25 cellular contexts compared by ENCODE assay signal in genomic region chr11:125174057-125174456, GRCh38. TPM values are rescaled to one million over a fixed set of nuclear protein-coding genes. Genes with fewer than 3 reads are reported as not detected.
"Had no signal": no experiment of that assay in that cellular context is flagged by ENCODE, and none has a peak within 500 bp of the region (broad histone marks: within the 10 kb centered on the region; RNA-seq: fewer than 3 reads in every experiment).

No MANE protein-coding gene starts in this region.

- H3K27ac Mint-ChIP-seq: dendritic cell treated with granulocyte-macrophage colony-stimulating factor and Interleukin-4, amounts not matched to agents 40 ng/mL and 50 ng/mL, for 4 days; effector memory CD8-positive, alpha-beta T cell; endodermal cell had no signal

- H3K36me3 ChIP-seq: colonic mucosa, esophagus squamous epithelium, gastrocnemius medialis, heart right ventricle, left lung, lower lobe of right lung had no signal

- H3K4me1 ChIP-seq: colonic mucosa, left lung, lower lobe of right lung had no signal

- ATAC-seq: effector memory CD8-positive, alpha-beta T cell; esophagus mucosa; gastrocnemius medialis; heart right ventricle; left cardiac atrium; left lung; left ventricle myocardium superior; lower lobe of right lung had no signal

- DNase-seq: colonic mucosa; cortex of kidney; effector CD8-positive, alpha-beta T cell; effector memory CD8-positive, alpha-beta T cell; endodermal cell; erythroblast; esophagus squamous epithelium; foreskin fibroblast; foreskin melanocyte; gastrocnemius medialis; glutamatergic neuron; head of caudate nucleus; heart right ventricle; hippocampal formation; left cardiac atrium; left lung; left ventricle myocardium superior; lower lobe of right lung; mesenchymal stem cell; midbrain had no signal

- H3K27ac ChIP-seq: colonic mucosa, epithelial cell of prostate, esophagus squamous epithelium, gastrocnemius medialis, heart right ventricle, left lung, lower lobe of right lung had no signal

- H3K9me3 ChIP-seq: colonic mucosa, esophagus squamous epithelium, gastrocnemius medialis, heart right ventricle, left lung, lower lobe of right lung had no signal

- H3K9me3 Mint-ChIP-seq: dendritic cell treated with granulocyte-macrophage colony-stimulating factor and Interleukin-4, amounts not matched to agents 40 ng/mL and 50 ng/mL, for 4 days; effector memory CD8-positive, alpha-beta T cell; endodermal cell had no signal

- H3K4me3 ChIP-seq: colonic mucosa, esophagus squamous epithelium, gastrocnemius medialis, heart right ventricle, left lung, lower lobe of right lung had no signal

- H3K4me3 Mint-ChIP-seq: dendritic cell treated with granulocyte-macrophage colony-stimulating factor and Interleukin-4, amounts not matched to agents 40 ng/mL and 50 ng/mL, for 4 days; effector memory CD8-positive, alpha-beta T cell; endodermal cell had no signal

- H3K27me3 ChIP-seq: colonic mucosa, gastrocnemius medialis had no signal

RNA-seq across cellular contexts. Expression of gene PKNOX2, which starts 9.5 kb away (rescaled TPM):
- total RNA-seq: dermis microvascular lymphatic vessel endothelial cell, lung microvascular endothelial cell had no signal
